Comparison of ENCODE assay signal across 8 cellular contexts in the genomic region with DNA sequence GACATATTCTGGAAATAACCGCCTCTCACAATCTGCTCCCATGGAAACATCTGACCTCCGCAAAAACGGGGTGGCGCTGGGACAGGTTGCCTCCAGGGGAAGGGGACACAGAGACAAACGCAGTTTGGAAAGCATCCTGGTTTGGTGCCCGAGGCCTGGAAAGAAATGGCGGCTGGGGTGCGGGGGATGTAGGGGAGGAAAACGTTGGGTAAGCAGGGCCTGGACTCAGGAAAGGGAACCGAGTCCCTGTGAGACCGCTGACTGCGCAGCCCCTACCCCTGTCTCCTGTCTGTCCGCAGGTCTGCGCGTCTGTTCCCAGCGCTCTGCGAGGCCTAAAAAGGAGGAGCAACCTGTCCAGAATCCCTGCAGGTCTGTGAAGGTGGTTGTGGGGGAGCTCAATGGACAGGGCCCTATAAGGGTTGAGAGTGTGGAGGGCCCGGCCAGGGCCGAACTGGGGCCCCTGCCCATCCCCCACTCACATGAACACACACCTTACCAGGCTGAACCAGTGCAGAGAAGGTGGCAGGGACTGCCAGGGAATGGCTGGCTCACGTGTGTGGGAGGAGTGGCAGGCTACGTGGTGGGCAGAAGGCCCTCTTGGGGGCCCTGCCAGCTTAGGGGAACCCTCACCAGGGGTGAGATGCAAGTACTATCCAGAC. TPM values are rescaled to one million over a fixed set of nuclear protein-coding genes. Genes with fewer than 3 reads are reported as not detected.
DNase-seq lines count a peak whose midpoint lies in the region; ATAC-seq and TF ChIP-seq lines count a peak whose summit lies in the region.

No MANE protein-coding gene starts in this region.

- H3K9me3 ChIP-seq in HUES48 (ENCODE audit: control insufficient read depth, insufficient read depth, low read length) (no peaks in the 10 kb centered on the region), lung (ENCODE audit: control insufficient read depth in 2 of 2, insufficient read depth in 1 of 2, low read length in 1 of 2) (peaks cover 0 to 2% of the 10 kb centered on the region in 2 donors), upper lobe of right lung (no peaks in the 10 kb centered on the region)

- H3K4me3 Mint-ChIP-seq in stimulated activated naive CD8-positive, alpha-beta T cell treated with anti-CD3 and anti-CD28 coated beads, Interleukin-15, Interleukin-2, amounts not matched to agents 100 ng/mL and 50 ng/mL, for 24 hours, result peak overlapping the region; percentile 76

- no peak for ATAC-seq in stimulated activated naive CD8-positive, alpha-beta T cell treated with anti-CD3 and anti-CD28 coated beads, Interleukin-15, Interleukin-2, amounts not matched to agents 100 U/mL and 50 U/mL, for 24 hours
- ATAC-seq in lung (ENCODE audit: insufficient read depth, low FRiP score) (peak; percentile 34), upper lobe of right lung (peak; percentile 64)

- H3K27ac ChIP-seq in HUES48 (ENCODE audit: low read depth, low read length), result no peak overlapping the region
- H3K27ac ChIP-seq in caudate nucleus (ENCODE audit: low read depth, low read length), result peak overlapping the region; percentile 89
- H3K27ac ChIP-seq in lung (ENCODE audit: low read depth in 1 of 2, low read length in 1 of 2), result peak overlapping the region; percentile 87 to 94
- peak overlapping the region; percentile 86 for H3K27ac ChIP-seq in upper lobe of right lung

- peaks cover 16% of the 10 kb centered on the region for H3K27me3 ChIP-seq in HUES48 (ENCODE audit: control insufficient read depth, insufficient read depth, low read length)
- no peaks in the 10 kb centered on the region for H3K27me3 ChIP-seq in lung (ENCODE audit: control insufficient read depth, insufficient read depth)
- H3K27me3 ChIP-seq in upper lobe of right lung, result no peaks in the 10 kb centered on the region

- intact Hi-C loops in upper lobe of right lung (cut with DNase I), result no loop called here

- H3K9me3 Mint-ChIP-seq in stimulated activated naive CD8-positive, alpha-beta T cell treated with anti-CD3 and anti-CD28 coated beads, Interleukin-15, Interleukin-2, amounts not matched to agents 100 ng/mL and 50 ng/mL, for 24 hours, result no peaks in the 10 kb centered on the region

- H3K36me3 Mint-ChIP-seq in stimulated activated naive CD8-positive, alpha-beta T cell treated with anti-CD3 and anti-CD28 coated beads, Interleukin-15, Interleukin-2, amounts not matched to agents 100 ng/mL and 50 ng/mL, for 24 hours (ENCODE audit: low read depth), result no peaks in the 10 kb centered on the region

- WGBS in lung, 2 donors, result 11 to 19% methylated on average over 16 to 21 of the region's 21 CpGs

- peaks cover 4% of the 10 kb centered on the region for H3K27me3 Mint-ChIP-seq in stimulated activated naive CD8-positive, alpha-beta T cell treated with anti-CD3 and anti-CD28 coated beads, Interleukin-15, Interleukin-2, amounts not matched to agents 100 ng/mL and 50 ng/mL, for 24 hours

- H3K36me3 ChIP-seq in HUES48 (ENCODE audit: control insufficient read depth, insufficient read depth, low read length) (no peaks in the 10 kb centered on the region), lung (ENCODE audit: control insufficient read depth in 2 of 2, insufficient read depth in 2 of 2, low read length in 2 of 2) (no peaks in the 10 kb centered on the region), upper lobe of right lung (no peaks in the 10 kb centered on the region)

- H3K4me3 ChIP-seq in HUES48 (ENCODE audit: low read depth, low read length) (peak overlapping the region; percentile 88), lung (peak overlapping the region; percentile 77), upper lobe of right lung (peak overlapping the region; percentile 61)

- no peak overlapping the region for H3K27ac Mint-ChIP-seq in stimulated activated naive CD8-positive, alpha-beta T cell treated with anti-CD3 and anti-CD28 coated beads, Interleukin-15, Interleukin-2, amounts not matched to agents 100 ng/mL and 50 ng/mL, for 24 hours

- TF ChIP-seq CTCF in lung (IDR thresholded peaks at IDR 0.05; ENCODE audit: control extremely low read depth, extremely low read depth), result no peak
- TF ChIP-seq CTCF in upper lobe of right lung (IDR thresholded peaks at IDR 0.05), result no peak

- H3K4me1 ChIP-seq in HUES48 (ENCODE audit: control insufficient read depth, insufficient read depth, low read length) (peaks cover 5% of the 10 kb centered on the region; the same call in 1 of the 2 replicates), lung (ENCODE audit: control insufficient read depth in 2 of 2, insufficient read depth in 2 of 2, low read length in 2 of 2) (peaks cover 0 to 2% of the 10 kb centered on the region in 2 donors), upper lobe of right lung (no peaks in the 10 kb centered on the region)

- DNase-seq in stimulated activated naive CD8-positive, alpha-beta T cell treated with anti-CD3 and anti-CD28 coated beads, Interleukin-15, Interleukin-2, amounts not matched to agents 100 U/mL and 50 U/mL, for 24 hours, result no peak
- DNase-seq in caudate nucleus (lab: John Stamatoyannopoulos, UW), result peak in 16 of 61 donors; percentile 2 to 52 (median 23)
- DNase-seq in lung (ENCODE audit: low spot score), result no peak
- DNase-seq in upper lobe of right lung, result peak; percentile 62
- DNase-seq in GDM1 (lab: John Stamatoyannopoulos, UW), result no peak
- DNase-seq in stimulated activated CD4-positive, alpha-beta T cell treated with anti-CD3 and anti-CD28 coated beads, Interleukin-12 subunit alpha, Interleukin-12 subunit beta, amount 100 ng/mL, for 4 hours, result no peak

- peak overlapping the region; percentile 70 for H3K9ac ChIP-seq in HUES48 (ENCODE audit: low read depth, low read length)

- peaks cover 8% of the 10 kb centered on the region for H3K4me1 Mint-ChIP-seq in stimulated activated naive CD8-positive, alpha-beta T cell treated with anti-CD3 and anti-CD28 coated beads, Interleukin-15, Interleukin-2, amounts not matched to agents 100 ng/mL and 50 ng/mL, for 24 hours (ENCODE audit: low read depth)

RNA-seq across cellular contexts. Expression of gene TCEAL3, which starts 0.7 kb away (rescaled TPM):
- total RNA-seq in lung (10 to 100 TPM in 1 of 2 donors, 1 to 10 TPM in 1; 5.9 to 28.0 TPM), upper lobe of right lung (20.1 TPM)
- 10 to 100 TPM; 29.8 to 37.9 TPM for polyA plus RNA-seq in lung

RNA-seq across cellular contexts. Expression of gene TCEAL1, which starts 20.3 kb away (rescaled TPM):
- total RNA-seq in lung (10 to 100 TPM; 28.9 to 33.4 TPM), upper lobe of right lung (31.0 TPM)
- polyA plus RNA-seq in lung, result 10 to 100 TPM; 23.8 to 27.6 TPM

RNA-seq across cellular contexts. Expression of gene TCEAL4, which starts 23.1 kb away (rescaled TPM):
- total RNA-seq in lung (10 to 100 TPM; 35.6 to 89.0 TPM), upper lobe of right lung (92.3 TPM)
- polyA plus RNA-seq in lung, result 100 to 1,000 TPM in 1 of 2 donors, 10 to 100 TPM in 1; 83.5 to 214 TPM
